In the genomic region with DNA sequence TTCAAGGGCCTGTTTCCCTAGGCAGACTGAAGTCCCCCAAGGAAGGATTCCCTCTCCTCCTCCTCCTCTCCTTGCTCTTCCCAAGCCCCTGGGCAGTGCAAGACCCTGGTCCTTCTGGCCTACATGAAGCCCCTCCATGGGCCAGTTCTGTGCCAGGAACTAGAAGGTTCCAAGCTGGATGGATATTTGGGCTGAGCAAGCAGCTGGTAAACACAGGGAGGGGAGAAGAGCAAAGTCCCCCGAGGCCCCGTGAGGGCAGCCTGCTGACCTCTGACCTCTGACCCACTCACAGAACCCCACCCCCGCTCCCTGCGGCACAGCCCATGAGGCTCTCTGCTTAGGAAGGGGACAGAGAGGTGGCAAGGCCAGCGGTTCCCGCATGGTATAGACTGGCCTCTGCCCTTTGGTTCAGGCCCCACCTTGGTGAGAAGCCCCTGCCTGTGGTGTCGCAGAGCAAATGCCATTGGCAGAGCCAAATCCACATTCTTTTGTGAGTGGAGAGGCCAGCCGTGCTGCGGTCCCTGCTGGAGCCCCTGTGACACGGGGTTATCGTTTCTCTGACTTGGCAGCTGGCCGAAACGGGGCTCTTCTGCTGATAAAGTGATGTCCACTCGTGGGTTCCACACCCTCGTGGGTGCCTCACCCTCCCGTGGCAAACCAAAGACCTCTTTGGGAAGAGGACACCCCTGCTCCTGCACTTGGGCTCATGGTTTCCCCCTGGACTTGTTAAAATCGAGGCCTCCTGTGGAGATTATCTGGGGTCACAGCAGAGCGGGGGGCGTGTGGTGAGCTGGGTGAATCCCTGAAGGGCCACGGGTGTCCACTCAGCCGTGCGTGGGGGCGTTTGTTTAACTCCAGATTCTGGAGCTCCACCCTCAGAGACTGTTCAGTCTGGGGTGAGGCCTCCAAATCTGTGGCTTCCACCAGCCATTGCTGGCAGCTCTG, we compare ENCODE assay signal across 1 cellular context.
TF ChIP-seq lines count a peak whose summit lies in the region.

No MANE protein-coding gene starts in this region.

TF ChIP-seq in HepG2, 621 proteins besides CTCF, POLR2A, EP300 and RAD21 (continued from another document and continues in another):
- TF ChIP-seq, protein P1, sequence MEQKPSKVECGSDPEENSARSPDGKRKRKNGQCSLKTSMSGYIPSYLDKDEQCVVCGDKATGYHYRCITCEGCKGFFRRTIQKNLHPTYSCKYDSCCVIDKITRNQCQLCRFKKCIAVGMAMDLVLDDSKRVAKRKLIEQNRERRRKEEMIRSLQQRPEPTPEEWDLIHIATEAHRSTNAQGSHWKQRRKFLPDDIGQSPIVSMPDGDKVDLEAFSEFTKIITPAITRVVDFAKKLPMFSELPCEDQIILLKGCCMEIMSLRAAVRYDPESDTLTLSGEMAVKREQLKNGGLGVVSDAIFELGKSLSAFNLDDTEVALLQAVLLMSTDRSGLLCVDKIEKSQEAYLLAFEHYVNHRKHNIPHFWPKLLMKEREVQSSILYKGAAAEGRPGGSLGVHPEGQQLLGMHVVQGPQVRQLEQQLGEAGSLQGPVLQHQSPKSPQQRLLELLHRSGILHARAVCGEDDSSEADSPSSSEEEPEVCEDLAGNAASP (CRISPR knock-in tag; IDR thresholded peaks at IDR 0.05; ENCODE audit: borderline replicate concordance), result peak; percentile 91; the same call in 1 of the 2 replicates
- TF ChIP-seq, protein P2, sequence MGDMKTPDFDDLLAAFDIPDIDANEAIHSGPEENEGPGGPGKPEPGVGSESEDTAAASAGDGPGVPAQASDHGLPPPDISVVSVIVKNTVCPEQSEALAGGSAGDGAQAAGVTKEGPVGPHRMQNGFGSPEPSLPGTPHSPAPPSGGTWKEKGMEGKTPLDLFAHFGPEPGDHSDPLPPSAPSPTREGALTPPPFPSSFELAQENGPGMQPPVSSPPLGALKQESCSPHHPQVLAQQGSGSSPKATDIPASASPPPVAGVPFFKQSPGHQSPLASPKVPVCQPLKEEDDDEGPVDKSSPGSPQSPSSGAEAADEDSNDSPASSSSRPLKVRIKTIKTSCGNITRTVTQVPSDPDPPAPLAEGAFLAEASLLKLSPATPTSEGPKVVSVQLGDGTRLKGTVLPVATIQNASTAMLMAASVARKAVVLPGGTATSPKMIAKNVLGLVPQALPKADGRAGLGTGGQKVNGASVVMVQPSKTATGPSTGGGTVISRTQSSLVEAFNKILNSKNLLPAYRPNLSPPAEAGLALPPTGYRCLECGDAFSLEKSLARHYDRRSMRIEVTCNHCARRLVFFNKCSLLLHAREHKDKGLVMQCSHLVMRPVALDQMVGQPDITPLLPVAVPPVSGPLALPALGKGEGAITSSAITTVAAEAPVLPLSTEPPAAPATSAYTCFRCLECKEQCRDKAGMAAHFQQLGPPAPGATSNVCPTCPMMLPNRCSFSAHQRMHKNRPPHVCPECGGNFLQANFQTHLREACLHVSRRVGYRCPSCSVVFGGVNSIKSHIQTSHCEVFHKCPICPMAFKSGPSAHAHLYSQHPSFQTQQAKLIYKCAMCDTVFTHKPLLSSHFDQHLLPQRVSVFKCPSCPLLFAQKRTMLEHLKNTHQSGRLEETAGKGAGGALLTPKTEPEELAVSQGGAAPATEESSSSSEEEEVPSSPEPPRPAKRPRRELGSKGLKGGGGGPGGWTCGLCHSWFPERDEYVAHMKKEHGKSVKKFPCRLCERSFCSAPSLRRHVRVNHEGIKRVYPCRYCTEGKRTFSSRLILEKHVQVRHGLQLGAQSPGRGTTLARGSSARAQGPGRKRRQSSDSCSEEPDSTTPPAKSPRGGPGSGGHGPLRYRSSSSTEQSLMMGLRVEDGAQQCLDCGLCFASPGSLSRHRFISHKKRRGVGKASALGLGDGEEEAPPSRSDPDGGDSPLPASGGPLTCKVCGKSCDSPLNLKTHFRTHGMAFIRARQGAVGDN (CRISPR knock-in tag; IDR thresholded peaks at IDR 0.05), result peak; percentile 77
- TF ChIP-seq, protein P3, sequence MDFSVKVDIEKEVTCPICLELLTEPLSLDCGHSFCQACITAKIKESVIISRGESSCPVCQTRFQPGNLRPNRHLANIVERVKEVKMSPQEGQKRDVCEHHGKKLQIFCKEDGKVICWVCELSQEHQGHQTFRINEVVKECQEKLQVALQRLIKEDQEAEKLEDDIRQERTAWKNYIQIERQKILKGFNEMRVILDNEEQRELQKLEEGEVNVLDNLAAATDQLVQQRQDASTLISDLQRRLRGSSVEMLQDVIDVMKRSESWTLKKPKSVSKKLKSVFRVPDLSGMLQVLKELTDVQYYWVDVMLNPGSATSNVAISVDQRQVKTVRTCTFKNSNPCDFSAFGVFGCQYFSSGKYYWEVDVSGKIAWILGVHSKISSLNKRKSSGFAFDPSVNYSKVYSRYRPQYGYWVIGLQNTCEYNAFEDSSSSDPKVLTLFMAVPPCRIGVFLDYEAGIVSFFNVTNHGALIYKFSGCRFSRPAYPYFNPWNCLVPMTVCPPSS (IDR thresholded peaks at IDR 0.05), result no peak
- no peak for TF ChIP-seq HOXA3 (CRISPR knock-in tag; IDR thresholded peaks at IDR 0.05)
- TF ChIP-seq, protein P4, sequence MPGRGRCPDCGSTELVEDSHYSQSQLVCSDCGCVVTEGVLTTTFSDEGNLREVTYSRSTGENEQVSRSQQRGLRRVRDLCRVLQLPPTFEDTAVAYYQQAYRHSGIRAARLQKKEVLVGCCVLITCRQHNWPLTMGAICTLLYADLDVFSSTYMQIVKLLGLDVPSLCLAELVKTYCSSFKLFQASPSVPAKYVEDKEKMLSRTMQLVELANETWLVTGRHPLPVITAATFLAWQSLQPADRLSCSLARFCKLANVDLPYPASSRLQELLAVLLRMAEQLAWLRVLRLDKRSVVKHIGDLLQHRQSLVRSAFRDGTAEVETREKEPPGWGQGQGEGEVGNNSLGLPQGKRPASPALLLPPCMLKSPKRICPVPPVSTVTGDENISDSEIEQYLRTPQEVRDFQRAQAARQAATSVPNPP (CRISPR knock-in tag; IDR thresholded peaks at IDR 0.05), result no peak
- TF ChIP-seq ZNF549 (CRISPR knock-in tag; IDR thresholded peaks at IDR 0.05), result no peak
- TF ChIP-seq, protein P5, sequence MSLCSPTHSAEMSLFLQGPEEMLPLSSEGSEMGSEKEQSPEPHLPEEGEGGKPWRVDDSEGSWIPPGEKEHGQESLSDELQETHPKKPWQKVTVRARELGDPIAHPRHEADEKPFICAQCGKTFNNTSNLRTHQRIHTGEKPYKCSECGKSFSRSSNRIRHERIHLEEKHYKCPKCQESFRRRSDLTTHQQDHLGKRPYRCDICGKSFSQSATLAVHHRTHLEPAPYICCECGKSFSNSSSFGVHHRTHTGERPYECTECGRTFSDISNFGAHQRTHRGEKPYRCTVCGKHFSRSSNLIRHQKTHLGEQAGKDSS (CRISPR knock-in tag; IDR thresholded peaks at IDR 0.05; ENCODE audit: borderline replicate concordance, low read depth), result no peak
- TF ChIP-seq, protein P6, sequence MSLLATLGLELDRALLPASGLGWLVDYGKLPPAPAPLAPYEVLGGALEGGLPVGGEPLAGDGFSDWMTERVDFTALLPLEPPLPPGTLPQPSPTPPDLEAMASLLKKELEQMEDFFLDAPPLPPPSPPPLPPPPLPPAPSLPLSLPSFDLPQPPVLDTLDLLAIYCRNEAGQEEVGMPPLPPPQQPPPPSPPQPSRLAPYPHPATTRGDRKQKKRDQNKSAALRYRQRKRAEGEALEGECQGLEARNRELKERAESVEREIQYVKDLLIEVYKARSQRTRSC (CRISPR knock-in tag; IDR thresholded peaks at IDR 0.05; ENCODE audit: low read depth), result no peak
- no peak for TF ChIP-seq ZNF550 (CRISPR knock-in tag; IDR thresholded peaks at IDR 0.05; ENCODE audit: borderline replicate concordance)
- TF ChIP-seq ZNF768 (CRISPR knock-in tag; IDR thresholded peaks at IDR 0.05), result no peak
- TF ChIP-seq ZNF296 (CRISPR knock-in tag; conservative IDR thresholded peaks at IDR 0.05), result no peak
- no peak for TF ChIP-seq KDM1A (CRISPR knock-in tag; IDR thresholded peaks at IDR 0.05)
- no peak for TF ChIP-seq TARDBP (CRISPR knock-in tag; IDR thresholded peaks at IDR 0.05)
- no peak for TF ChIP-seq MXI1 (IDR thresholded peaks at IDR 0.05; ENCODE audit: borderline replicate concordance, low read depth, low read length)
- 0 out of 2 replicates have a peak, but pooled peaks have one; percentile 59 for TF ChIP-seq ZNF441 (CRISPR knock-in tag; IDR thresholded peaks at IDR 0.05; ENCODE audit: borderline replicate concordance)
- no peak for TF ChIP-seq GPN1 (CRISPR knock-in tag; IDR thresholded peaks at IDR 0.05; ENCODE audit: borderline replicate concordance)
- no peak; the same call in 1 of the 2 replicates for TF ChIP-seq DNMT1 (CRISPR knock-in tag; IDR thresholded peaks at IDR 0.05)
- no peak for TF ChIP-seq ATF7 (IDR thresholded peaks at IDR 0.05)
- TF ChIP-seq ATF7 (CRISPR knock-in tag; IDR thresholded peaks at IDR 0.05), result no peak
- TF ChIP-seq, protein P7, sequence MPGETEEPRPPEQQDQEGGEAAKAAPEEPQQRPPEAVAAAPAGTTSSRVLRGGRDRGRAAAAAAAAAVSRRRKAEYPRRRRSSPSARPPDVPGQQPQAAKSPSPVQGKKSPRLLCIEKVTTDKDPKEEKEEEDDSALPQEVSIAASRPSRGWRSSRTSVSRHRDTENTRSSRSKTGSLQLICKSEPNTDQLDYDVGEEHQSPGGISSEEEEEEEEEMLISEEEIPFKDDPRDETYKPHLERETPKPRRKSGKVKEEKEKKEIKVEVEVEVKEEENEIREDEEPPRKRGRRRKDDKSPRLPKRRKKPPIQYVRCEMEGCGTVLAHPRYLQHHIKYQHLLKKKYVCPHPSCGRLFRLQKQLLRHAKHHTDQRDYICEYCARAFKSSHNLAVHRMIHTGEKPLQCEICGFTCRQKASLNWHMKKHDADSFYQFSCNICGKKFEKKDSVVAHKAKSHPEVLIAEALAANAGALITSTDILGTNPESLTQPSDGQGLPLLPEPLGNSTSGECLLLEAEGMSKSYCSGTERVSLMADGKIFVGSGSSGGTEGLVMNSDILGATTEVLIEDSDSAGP (CRISPR knock-in tag; IDR thresholded peaks at IDR 0.05; ENCODE audit: borderline replicate concordance), result peak; percentile 65; the same call in 1 of the 2 replicates
- no peak for TF ChIP-seq PHF20 (CRISPR knock-in tag; IDR thresholded peaks at IDR 0.05)
- TF ChIP-seq ZNF776 (CRISPR knock-in tag; IDR thresholded peaks at IDR 0.05), result no peak
- TF ChIP-seq, protein P8, sequence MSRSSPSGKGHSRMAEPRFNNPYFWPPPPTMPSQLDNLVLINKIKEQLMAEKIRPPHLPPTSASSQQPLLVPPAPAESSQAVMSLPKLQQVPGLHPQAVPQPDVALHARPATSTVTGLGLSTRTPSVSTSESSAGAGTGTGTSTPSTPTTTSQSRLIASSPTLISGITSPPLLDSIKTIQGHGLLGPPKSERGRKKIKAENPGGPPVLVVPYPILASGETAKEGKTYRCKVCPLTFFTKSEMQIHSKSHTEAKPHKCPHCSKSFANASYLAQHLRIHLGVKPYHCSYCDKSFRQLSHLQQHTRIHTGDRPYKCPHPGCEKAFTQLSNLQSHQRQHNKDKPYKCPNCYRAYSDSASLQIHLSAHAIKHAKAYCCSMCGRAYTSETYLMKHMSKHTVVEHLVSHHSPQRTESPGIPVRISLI (CRISPR knock-in tag; IDR thresholded peaks at IDR 0.05; ENCODE audit: borderline replicate concordance), result no peak
- no peak; the same call in 1 of the 2 replicates for TF ChIP-seq MIER2 (CRISPR knock-in tag; IDR thresholded peaks at IDR 0.05)
- TF ChIP-seq, protein P9, sequence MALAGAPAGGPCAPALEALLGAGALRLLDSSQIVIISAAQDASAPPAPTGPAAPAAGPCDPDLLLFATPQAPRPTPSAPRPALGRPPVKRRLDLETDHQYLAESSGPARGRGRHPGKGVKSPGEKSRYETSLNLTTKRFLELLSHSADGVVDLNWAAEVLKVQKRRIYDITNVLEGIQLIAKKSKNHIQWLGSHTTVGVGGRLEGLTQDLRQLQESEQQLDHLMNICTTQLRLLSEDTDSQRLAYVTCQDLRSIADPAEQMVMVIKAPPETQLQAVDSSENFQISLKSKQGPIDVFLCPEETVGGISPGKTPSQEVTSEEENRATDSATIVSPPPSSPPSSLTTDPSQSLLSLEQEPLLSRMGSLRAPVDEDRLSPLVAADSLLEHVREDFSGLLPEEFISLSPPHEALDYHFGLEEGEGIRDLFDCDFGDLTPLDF (CRISPR knock-in tag; IDR thresholded peaks at IDR 0.05), result no peak
- no peak for TF ChIP-seq TOPORS (CRISPR knock-in tag; IDR thresholded peaks at IDR 0.05)
- no peak for TF ChIP-seq ZNF484 (CRISPR knock-in tag; IDR thresholded peaks at IDR 0.05; ENCODE audit: borderline replicate concordance, low read depth)
- no peak for TF ChIP-seq ZSCAN30 (CRISPR knock-in tag; IDR thresholded peaks at IDR 0.05)
- TF ChIP-seq, protein P10, sequence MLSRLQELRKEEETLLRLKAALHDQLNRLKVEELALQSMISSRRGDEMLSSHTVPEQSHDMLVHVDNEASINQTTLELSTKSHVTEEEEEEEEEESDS (CRISPR knock-in tag; IDR thresholded peaks at IDR 0.05; ENCODE audit: borderline replicate concordance), result no peak
- TF ChIP-seq EZH2 (conservative IDR thresholded peaks at IDR 0.05; ENCODE audit: low read depth, low read length), result no peak
- no peak for TF ChIP-seq GATAD1 (CRISPR knock-in tag; IDR thresholded peaks at IDR 0.05)
- TF ChIP-seq, protein P11, sequence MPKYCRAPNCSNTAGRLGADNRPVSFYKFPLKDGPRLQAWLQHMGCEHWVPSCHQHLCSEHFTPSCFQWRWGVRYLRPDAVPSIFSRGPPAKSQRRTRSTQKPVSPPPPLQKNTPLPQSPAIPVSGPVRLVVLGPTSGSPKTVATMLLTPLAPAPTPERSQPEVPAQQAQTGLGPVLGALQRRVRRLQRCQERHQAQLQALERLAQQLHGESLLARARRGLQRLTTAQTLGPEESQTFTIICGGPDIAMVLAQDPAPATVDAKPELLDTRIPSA (CRISPR knock-in tag; IDR thresholded peaks at IDR 0.05; ENCODE audit: borderline replicate concordance), result no peak
- TF ChIP-seq, protein P12, sequence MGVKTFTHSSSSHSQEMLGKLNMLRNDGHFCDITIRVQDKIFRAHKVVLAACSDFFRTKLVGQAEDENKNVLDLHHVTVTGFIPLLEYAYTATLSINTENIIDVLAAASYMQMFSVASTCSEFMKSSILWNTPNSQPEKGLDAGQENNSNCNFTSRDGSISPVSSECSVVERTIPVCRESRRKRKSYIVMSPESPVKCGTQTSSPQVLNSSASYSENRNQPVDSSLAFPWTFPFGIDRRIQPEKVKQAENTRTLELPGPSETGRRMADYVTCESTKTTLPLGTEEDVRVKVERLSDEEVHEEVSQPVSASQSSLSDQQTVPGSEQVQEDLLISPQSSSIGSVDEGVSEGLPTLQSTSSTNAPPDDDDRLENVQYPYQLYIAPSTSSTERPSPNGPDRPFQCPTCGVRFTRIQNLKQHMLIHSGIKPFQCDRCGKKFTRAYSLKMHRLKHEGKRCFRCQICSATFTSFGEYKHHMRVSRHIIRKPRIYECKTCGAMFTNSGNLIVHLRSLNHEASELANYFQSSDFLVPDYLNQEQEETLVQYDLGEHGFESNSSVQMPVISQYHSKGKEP (CRISPR knock-in tag; IDR thresholded peaks at IDR 0.05), result no peak
- TF ChIP-seq ZZZ3 (CRISPR knock-in tag; IDR thresholded peaks at IDR 0.05; ENCODE audit: borderline replicate concordance), result no peak
- no peak; the same call in 1 of the 2 replicates for TF ChIP-seq ZNF556 (CRISPR knock-in tag; IDR thresholded peaks at IDR 0.05; ENCODE audit: borderline replicate concordance)
- no peak for TF ChIP-seq NFYB (CRISPR knock-in tag; IDR thresholded peaks at IDR 0.05)
- TF ChIP-seq, protein P13, sequence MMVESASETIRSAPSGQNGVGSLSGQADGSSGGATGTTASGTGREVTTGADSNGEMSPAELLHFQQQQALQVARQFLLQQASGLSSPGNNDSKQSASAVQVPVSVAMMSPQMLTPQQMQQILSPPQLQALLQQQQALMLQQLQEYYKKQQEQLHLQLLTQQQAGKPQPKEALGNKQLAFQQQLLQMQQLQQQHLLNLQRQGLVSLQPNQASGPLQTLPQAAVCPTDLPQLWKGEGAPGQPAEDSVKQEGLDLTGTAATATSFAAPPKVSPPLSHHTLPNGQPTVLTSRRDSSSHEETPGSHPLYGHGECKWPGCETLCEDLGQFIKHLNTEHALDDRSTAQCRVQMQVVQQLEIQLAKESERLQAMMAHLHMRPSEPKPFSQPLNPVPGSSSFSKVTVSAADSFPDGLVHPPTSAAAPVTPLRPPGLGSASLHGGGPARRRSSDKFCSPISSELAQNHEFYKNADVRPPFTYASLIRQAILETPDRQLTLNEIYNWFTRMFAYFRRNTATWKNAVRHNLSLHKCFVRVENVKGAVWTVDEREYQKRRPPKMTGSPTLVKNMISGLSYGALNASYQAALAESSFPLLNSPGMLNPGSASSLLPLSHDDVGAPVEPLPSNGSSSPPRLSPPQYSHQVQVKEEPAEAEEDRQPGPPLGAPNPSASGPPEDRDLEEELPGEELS (CRISPR knock-in tag; IDR thresholded peaks at IDR 0.05), result peak; percentile 42; the same call in 1 of the 2 replicates
